ENCODE assay signal across 8 cellular contexts in genomic region chr6:27605401-27606342, GRCh38.
DNase-seq lines count a peak whose midpoint lies in the region; ATAC-seq and TF ChIP-seq lines count a peak whose summit lies in the region.

No MANE protein-coding gene starts in this region.

- H3K4me3 Mint-ChIP-seq in activated CD4-positive, alpha-beta T cell treated with anti-CD3 and anti-CD28 coated beads for 36 hours, result peak overlapping the region; percentile 46
- no peak overlapping the region for H3K4me3 Mint-ChIP-seq in stimulated activated memory B cell treated with anti-CD40 and anti-IgM and Interleukin-4, amounts not matched to agents 10 μg/mL and 1 μg/mL and 100 μg/mL, for 72 hours

- H3K4me2 ChIP-seq in mammary epithelial cell (ENCODE audit: insufficient read depth, low read depth, low read length), result peak overlapping the region; percentile 65

- H3K4me3 ChIP-seq in MG63 (peak overlapping the region; percentile 53), mammary epithelial cell (replicated peaks in 1 of 3; ENCODE audit: insufficient read depth in 1 of 3, low read depth in 2 of 3, low read length in 3 of 3) (peak overlapping the region; percentile 37 to 44 (median 39)), neuron (ENCODE audit: low read length) (peak overlapping the region; percentile 55)

- no TSS peak for BruUV-seq in mammary epithelial cell (replicated peaks; lab: Mats Ljungman, UMichigan)

- H3K4me1 ChIP-seq in mammary epithelial cell (ENCODE audit: insufficient read depth, low read length) (peaks cover 17% of the 10 kb centered on the region), neuron (ENCODE audit: insufficient read depth, low read length) (no peaks in the 10 kb centered on the region)

- no peak for TF ChIP-seq CTCF in mammary epithelial cell (conservative IDR thresholded peaks at IDR 0.05 in 1 of 2, IDR thresholded peaks at IDR 0.05 in 1 of 2; ENCODE audit: extremely low read depth in 1 of 2, insufficient read depth in 1 of 2, low read depth in 1 of 2, low read length in 2 of 2)

- CTCF ChIA-PET in activated CD4-positive, alpha-beta T cell treated with anti-CD3 and anti-CD28 coated beads for 36 hours (lab: Charles Lee), result no interaction called here
- CTCF ChIA-PET in mammary epithelial cell (lab: Charles Lee; ENCODE audit: low non-redundant PET), result interaction anchor here (0.6 kb wide), 1 partner anchor 12 kb away, joined by 8 read pairs; no protein-coding TSS in a partner anchor

- H3K79me2 ChIP-seq in mammary epithelial cell (ENCODE audit: insufficient read depth, low read length), result no peaks in the 10 kb centered on the region

- H3K27ac Mint-ChIP-seq in activated CD4-positive, alpha-beta T cell treated with anti-CD3 and anti-CD28 coated beads for 36 hours, result peak overlapping the region; percentile 14
- H3K27ac Mint-ChIP-seq in stimulated activated memory B cell treated with anti-CD40 and anti-IgM and Interleukin-4, amounts not matched to agents 10 μg/mL and 1 μg/mL and 100 μg/mL, for 72 hours, result no peak overlapping the region

- no peak overlapping the region for H3K9ac ChIP-seq in mammary epithelial cell (ENCODE audit: insufficient read depth, low read length)

- intact Hi-C loops in activated CD4-positive, alpha-beta T cell treated with anti-CD3 and anti-CD28 coated beads for 36 hours (cut with DNase I, micrococcal nuclease), result loop anchor here (5.0 to 10.0 kb wide), 5 partner anchors 82 to 428 kb away; no protein-coding TSS in a partner anchor
- intact Hi-C loops in mammary epithelial cell (cut with micrococcal nuclease), result loop anchor here (5.0 kb wide), 2 partner anchors 308 to 393 kb away; no protein-coding TSS in a partner anchor

- 0 out of 2 replicates have a peak, but pooled peaks cover 1% of the 10 kb centered on the region for H3K27me3 ChIP-seq in MG63
- no peaks in the 10 kb centered on the region for H3K27me3 ChIP-seq in mammary epithelial cell (ENCODE audit: insufficient read depth, low read length)
- peaks cover 18% of the 10 kb centered on the region for H3K27me3 ChIP-seq in neuron (ENCODE audit: insufficient read depth, low read length)

- ATAC-seq in activated CD4-positive, alpha-beta T cell treated with anti-CD3 and anti-CD28 coated beads for 36 hours, result no peak
- ATAC-seq in stimulated activated memory B cell treated with anti-CD40 and anti-IgM and Interleukin-4, amounts not matched to agents 10 μg/mL and 1 μg/mL and 100 μg/mL, for 72 hours, result no peak

- H3K4me1 Mint-ChIP-seq in activated CD4-positive, alpha-beta T cell treated with anti-CD3 and anti-CD28 coated beads for 36 hours, result peaks cover 23% of the 10 kb centered on the region
- H3K4me1 Mint-ChIP-seq in stimulated activated memory B cell treated with anti-CD40 and anti-IgM and Interleukin-4, amounts not matched to agents 10 μg/mL and 1 μg/mL and 100 μg/mL, for 72 hours, result peaks cover 5% of the 10 kb centered on the region

- POLR2A ChIA-PET in activated CD4-positive, alpha-beta T cell treated with anti-CD3 and anti-CD28 coated beads for 36 hours (lab: Charles Lee), result no interaction called here

- H3K9me3 Mint-ChIP-seq in activated CD4-positive, alpha-beta T cell treated with anti-CD3 and anti-CD28 coated beads for 36 hours (ENCODE audit: low read depth), result peaks cover 3% of the 10 kb centered on the region
- peaks cover 7% of the 10 kb centered on the region for H3K9me3 Mint-ChIP-seq in stimulated activated memory B cell treated with anti-CD40 and anti-IgM and Interleukin-4, amounts not matched to agents 10 μg/mL and 1 μg/mL and 100 μg/mL, for 72 hours

- H4K20me1 ChIP-seq in mammary epithelial cell (ENCODE audit: insufficient read depth, low read length), result no peaks in the 10 kb centered on the region

- no peaks in the 10 kb centered on the region for H3K36me3 ChIP-seq in MG63
- no peaks in the 10 kb centered on the region for H3K36me3 ChIP-seq in mammary epithelial cell (ENCODE audit: insufficient read depth, low read length)
- H3K36me3 ChIP-seq in neuron (ENCODE audit: insufficient read depth, low read length), result no peaks in the 10 kb centered on the region

- peaks cover 45% of the 10 kb centered on the region for H3K27me3 Mint-ChIP-seq in activated CD4-positive, alpha-beta T cell treated with anti-CD3 and anti-CD28 coated beads for 36 hours
- peaks cover 75% of the 10 kb centered on the region for H3K27me3 Mint-ChIP-seq in stimulated activated memory B cell treated with anti-CD40 and anti-IgM and Interleukin-4, amounts not matched to agents 10 μg/mL and 1 μg/mL and 100 μg/mL, for 72 hours

- in situ Hi-C loops in mammary epithelial cell (cut with MboI; ENCODE audit: low sequenced_read_pairs in 2 of 2), result loop anchor here (10.0 to 25.0 kb wide), 2 partner anchors 91 to 293 kb away; partner anchors contain the start of gene POM121L2 (in 1 of the 2)

- H3K27ac ChIP-seq in mammary epithelial cell (ENCODE audit: insufficient read depth, low read depth, low read length), result no peak overlapping the region

- H3K9me3 ChIP-seq in MG63 (peaks cover 3% of the 10 kb centered on the region), mammary epithelial cell (replicated peaks; ENCODE audit: insufficient read depth, low read length) (no peaks in the 10 kb centered on the region), neuron (ENCODE audit: low read length) (peaks cover 4% of the 10 kb centered on the region)

- peak overlapping the region; percentile 83 for H2AFZ ChIP-seq in mammary epithelial cell (ENCODE audit: low read depth, low read length)
- peak overlapping the region; percentile 4 for H2AFZ ChIP-seq in neuron (ENCODE audit: low read depth, low read length)

- no peaks in the 10 kb centered on the region for H3K36me3 Mint-ChIP-seq in activated CD4-positive, alpha-beta T cell treated with anti-CD3 and anti-CD28 coated beads for 36 hours (ENCODE audit: low read depth)
- H3K36me3 Mint-ChIP-seq in stimulated activated memory B cell treated with anti-CD40 and anti-IgM and Interleukin-4, amounts not matched to agents 10 μg/mL and 1 μg/mL and 100 μg/mL, for 72 hours, result no peaks in the 10 kb centered on the region

- DNase-seq in activated CD4-positive, alpha-beta T cell treated with anti-CD3 and anti-CD28 coated beads for 36 hours, result peak; percentile 53
- no peak for DNase-seq in activated CD4-positive, alpha-beta T cell treated with anti-CD3 and anti-CD28 coated beads, Interleukin-2, amount 50 U/mL, for 1 hour
- DNase-seq in MG63 (peak; percentile 94), mammary epithelial cell (peak; percentile 87), NCI-H2029 (lab: John Stamatoyannopoulos, UW) (no peak), globus pallidus (ENCODE audit: low spot score) (no peak)

- WGBS in mammary epithelial cell (ENCODE audit: low coverage, missing lambda C conversion rate), result 13% methylated on average over 31 of the region's 31 CpGs

- dilution Hi-C loops in mammary epithelial cell (cut with HindIII; ENCODE audit: low sequenced_read_pairs), result loop anchor here (10.0 kb wide), 1 partner anchor 101 kb away; no protein-coding TSS in a partner anchor

Comparison
In these comparisons a context has a peak if more than half of its experiments do, and no peak if none do; other contexts are left out.
1. DNase-seq: peak in activated CD4-positive, alpha-beta T cell treated with anti-CD3 and anti-CD28 coated beads for 36 hours (single experiment), MG63 (single experiment) and mammary epithelial cell (single experiment); none in activated CD4-positive, alpha-beta T cell treated with anti-CD3 and anti-CD28 coated beads, Interleukin-2, amount 50 U/mL, for 1 hour (single experiment), NCI-H2029 (single experiment) and globus pallidus (single experiment).
2. Peak in every context shown above with its lines, with median percentiles within 50 percentile points of each other: H3K4me3 ChIP-seq.